25 cellular contexts compared by ENCODE assay signal in genomic region chr4:85774489-85774888, GRCh38.
"Had no signal": no experiment of that assay in that cellular context is flagged by ENCODE, and none has a peak within 500 bp of the region (broad histone marks: within the 10 kb centered on the region; RNA-seq: fewer than 3 reads in every experiment).

No MANE protein-coding gene starts in this region.

- H3K9me3 ChIP-seq: lower lobe of right lung, mucosa of descending colon, upper lobe of left lung had no signal

- H3K27ac Mint-ChIP-seq: activated T-helper 17 cell treated with anti-CD3 and anti-CD28 coated beads, Interleukin-2, amount 50 U/mL, for 72 hours; immature natural killer cell; naive thymus-derived CD8-positive, alpha-beta T cell; stimulated activated naive CD8-positive, alpha-beta T cell treated with anti-CD3 and anti-CD28 coated beads, Interleukin-15, Interleukin-2, amounts not matched to agents 100 ng/mL and 50 ng/mL, for 24 hours had no signal

- H3K27ac ChIP-seq: brain microvascular endothelial cell, coronary artery, foreskin keratinocyte, lower lobe of right lung, upper lobe of left lung had no signal

- H3K27me3 Mint-ChIP-seq: activated T-helper 17 cell treated with anti-CD3 and anti-CD28 coated beads, Interleukin-2, amount 50 U/mL, for 72 hours; central memory CD8-positive, alpha-beta T cell; progenitor cell of endocrine pancreas; stimulated activated naive CD8-positive, alpha-beta T cell treated with anti-CD3 and anti-CD28 coated beads, Interleukin-15, Interleukin-2, amounts not matched to agents 100 ng/mL and 50 ng/mL, for 24 hours had no signal

- DNase-seq: activated CD4-positive, alpha-beta T cell treated with anti-CD3 and anti-CD28 coated beads for 1 hour; activated CD4-positive, alpha-beta T cell treated with anti-CD3 and anti-CD28 coated beads, Interleukin-2, amount 50 U/mL, for 4 hours; activated naive CD4-positive, alpha-beta T cell treated with Interleukin-2 at 50 U/mL for 16 hours; anterior cingulate cortex; brain microvascular endothelial cell; effector CD4-positive, alpha-beta T cell; glutamatergic neuron; hypothalamus; immature natural killer cell; left colon; lower lobe of right lung; mucosa of descending colon; naive thymus-derived CD8-positive, alpha-beta T cell; occipital lobe; right cardiac atrium; T-helper 1 cell; T1000; upper lobe of left lung had no signal

- H3K4me1 Mint-ChIP-seq: activated T-helper 17 cell treated with anti-CD3 and anti-CD28 coated beads, Interleukin-2, amount 50 U/mL, for 72 hours; central memory CD8-positive, alpha-beta T cell; immature natural killer cell had no signal

- H3K27me3 ChIP-seq: brain microvascular endothelial cell, foreskin keratinocyte, upper lobe of left lung had no signal

- H3K36me3 Mint-ChIP-seq: immature natural killer cell; naive thymus-derived CD8-positive, alpha-beta T cell had no signal

- H3K36me3 ChIP-seq: brain microvascular endothelial cell, lower lobe of right lung, upper lobe of left lung had no signal

- H3K4me3 Mint-ChIP-seq: activated T-helper 17 cell treated with anti-CD3 and anti-CD28 coated beads, Interleukin-2, amount 50 U/mL, for 72 hours; central memory CD8-positive, alpha-beta T cell; immature natural killer cell; naive thymus-derived CD8-positive, alpha-beta T cell; stimulated activated naive CD8-positive, alpha-beta T cell treated with anti-CD3 and anti-CD28 coated beads, Interleukin-15, Interleukin-2, amounts not matched to agents 100 ng/mL and 50 ng/mL, for 24 hours had no signal

- H3K4me3 ChIP-seq: coronary artery, lower lobe of right lung, mucosa of descending colon, skin epidermis, upper lobe of left lung had no signal
